In genomic region chr15:92921215-92922131, GRCh38 we compare ENCODE assay signal across 8 cellular contexts. TPM values are rescaled to one million over a fixed set of nuclear protein-coding genes. Genes with fewer than 3 reads are reported as not detected.
DNase-seq lines count a peak whose midpoint lies in the region; ATAC-seq, FAIRE-seq and TF ChIP-seq lines count a peak whose summit lies in the region.

No MANE protein-coding gene starts in this region.

- H3K4me3 ChIP-seq in keratinocyte (ENCODE audit: control insufficient read depth in 2 of 3, extremely low read depth in 1 of 3, insufficient read depth in 2 of 3, low read depth in 1 of 3, low read length in 3 of 3) (peak overlapping the region in 2 of 3 experiments; percentile 16 to 19), tibial artery (no peak overlapping the region)

- peaks cover 5% of the 10 kb centered on the region for H3K9me1 ChIP-seq in keratinocyte (ENCODE audit: control insufficient read depth, extremely low read depth, insufficient read depth, low read length)

- no peaks in the 10 kb centered on the region for H3K9me3 Mint-ChIP-seq in activated naive CD4-positive, alpha-beta T cell treated with anti-CD3 and anti-CD28 coated beads, Interleukin-2, amount 50 U/mL, for 72 hours

- H3K9ac ChIP-seq in keratinocyte (ENCODE audit: control insufficient read depth, extremely low read depth, insufficient read depth, low read length), result peak overlapping the region; percentile 71

- TF ChIP-seq POLR2A in GM18505 (IDR thresholded peaks at IDR 0.05; ENCODE audit: borderline replicate concordance, extremely low read depth, insufficient read depth, insufficient read length), result no peak

- FAIRE-seq in keratinocyte (lab: Jason Lieb, UNC), result peak; percentile 88

- H3K4me1 ChIP-seq in keratinocyte (ENCODE audit: control insufficient read depth, extremely low read depth, insufficient read depth, low read length), result peaks cover 43% of the 10 kb centered on the region
- peaks cover 6 to 86% (median 57%) of the 10 kb centered on the region in 4 donors for H3K4me1 ChIP-seq in tibial artery

- intact Hi-C loops in tibial artery (cut with DNase I; ENCODE audit: low total_unique reads), result no loop called here

- no peak overlapping the region for H2AFZ ChIP-seq in keratinocyte (ENCODE audit: control insufficient read depth, low read length)

- peak overlapping the region; percentile 79 to 81 for H3K27ac Mint-ChIP-seq in activated naive CD4-positive, alpha-beta T cell treated with anti-CD3 and anti-CD28 coated beads, Interleukin-2, amount 50 U/mL, for 72 hours

- H3K27ac ChIP-seq in keratinocyte (ENCODE audit: control insufficient read depth, insufficient read depth, low read length) (peak overlapping the region; percentile 95), tibial artery (peak overlapping the region; percentile 31 to 92)

- H3K9me3 ChIP-seq in keratinocyte (ENCODE audit: control insufficient read depth, low read depth, low read length), result no peaks in the 10 kb centered on the region
- H3K9me3 ChIP-seq in tibial artery, result no peaks in the 10 kb centered on the region

- H3K36me3 ChIP-seq in keratinocyte (ENCODE audit: control insufficient read depth in 2 of 2, extremely low read depth in 1 of 2, insufficient read depth in 2 of 2, low read length in 2 of 2) (peaks cover 23 to 37% of the 10 kb centered on the region in 2 experiments), tibial artery (peaks cover 19 to 23% (median 20%) of the 10 kb centered on the region in 3 donors)

- dilution Hi-C loops in keratinocyte (cut with MboI; ENCODE audit: extremely low pct_ligation_motif_present, low sequenced_read_pairs), result loop anchor here (25.0 kb wide), 1 partner anchor 109 kb away; no protein-coding TSS in a partner anchor

- peak overlapping the region; percentile 88 for H3K4me2 ChIP-seq in keratinocyte (ENCODE audit: control insufficient read depth, extremely low read depth, insufficient read depth, low read depth, low read length)

- DNase-seq in activated CD4-positive, CD25-positive, alpha-beta regulatory T cell (lab: John Stamatoyannopoulos, UW), result no peak
- DNase-seq in activated naive CD4-positive, alpha-beta T cell treated with anti-CD3 and anti-CD28 coated beads, Interleukin-2, amount 50 U/mL, for 72 hours (ENCODE audit: low spot score in 2 of 2), result no peak
- DNase-seq in keratinocyte (ENCODE audit: low read depth, low spot score) (peak; percentile 86), tibial artery (no peak), NCI-H82 treated with DMSO at 0.1 percent for 48 hours (lab: John Stamatoyannopoulos, UW; ENCODE audit: unreplicated experiment) (no peak)

- peaks cover 5 to 63% of the 10 kb centered on the region in 2 donors for H3K36me3 Mint-ChIP-seq in activated naive CD4-positive, alpha-beta T cell treated with anti-CD3 and anti-CD28 coated beads, Interleukin-2, amount 50 U/mL, for 72 hours

- peak; percentile 87 to 88 for ATAC-seq in activated CD4-positive, CD25-positive, alpha-beta regulatory T cell treated with anti-CD3 and anti-CD28 coated beads, Interleukin-2, amount 50 U/mL, for 24 hours
- peak; percentile 73 to 92 for ATAC-seq in activated naive CD4-positive, alpha-beta T cell treated with anti-CD3 and anti-CD28 coated beads, Interleukin-2, amount 50 U/mL, for 72 hours
- ATAC-seq in GM21723 (IDR thresholded peaks at IDR 0.05; ENCODE audit: unreplicated experiment), result no peak
- no peak for ATAC-seq in GM18505 (IDR thresholded peaks at IDR 0.05; ENCODE audit: unreplicated experiment)

- peaks cover 92% of the 10 kb centered on the region for H3K79me2 ChIP-seq in keratinocyte (ENCODE audit: control insufficient read depth, insufficient read depth, low read length)

- peaks cover 6% of the 10 kb centered on the region for H4K20me1 ChIP-seq in keratinocyte (ENCODE audit: control insufficient read depth, extremely low read depth, insufficient read depth, low read length)

- TF ChIP-seq CTCF in keratinocyte (optimal IDR thresholded peaks at IDR 0.05 in 1 of 3, IDR thresholded peaks at IDR 0.05 in 1 of 3, conservative IDR thresholded peaks at IDR 0.05 in 1 of 3; ENCODE audit: extremely low read depth in 1 of 3, insufficient read depth in 2 of 3, low read length in 3 of 3) (no peak), tibial artery (IDR thresholded peaks at IDR 0.05) (no peak)

- no peaks in the 10 kb centered on the region for H3K27me3 ChIP-seq in keratinocyte (ENCODE audit: control insufficient read depth, extremely low read depth, insufficient read depth, low read length)
- H3K27me3 ChIP-seq in tibial artery, result no peaks in the 10 kb centered on the region

RNA-seq across cellular contexts. Expression of gene CHD2, which starts 21.3 kb away (rescaled TPM):
- total RNA-seq in activated naive CD4-positive, alpha-beta T cell treated with anti-CD3 and anti-CD28 coated beads, Interleukin-2, amount 50 U/mL, for 72 hours, result 100 to 1,000 TPM; 187 to 214 TPM
- polyA plus RNA-seq in keratinocyte, result 35.3 to 62.0 TPM (median 50.8 TPM) in 3 replicates
- 361 TPM for polyA plus RNA-seq in keratinocyte (2011; ENCODE audit: low read depth)
- polyA plus RNA-seq in keratinocyte (2011; cell fraction: cytosol; rRNA removed), result 35.2 and 40.9 TPM in 2 replicates
- polyA plus RNA-seq in keratinocyte (2011; cell fraction: nucleus; rRNA removed), result 193 and 213 TPM in 2 replicates
- polyA plus RNA-seq in keratinocyte (2012; ENCODE audit: low replicate concordance), result 30.4 and 63.0 TPM in 2 replicates
- polyA minus RNA-seq in keratinocyte, result 64.5 to 125 TPM (median 70.1 TPM) in 3 replicates
- polyA minus RNA-seq in keratinocyte (2011; cell fraction: cytosol; rRNA and poly(A)+ RNA removed), result 31.3 TPM
- polyA minus RNA-seq in keratinocyte (2011; cell fraction: nucleus; rRNA and poly(A)+ RNA removed), result 143 and 290 TPM in 2 replicates

Comparison
In these comparisons a context has a peak if more than half of its experiments do, and no peak if none do; other contexts are left out.
1. ATAC-seq: peak in activated CD4-positive, CD25-positive, alpha-beta regulatory T cell treated with anti-CD3 and anti-CD28 coated beads, Interleukin-2, amount 50 U/mL, for 24 hours (2 of 2) and activated naive CD4-positive, alpha-beta T cell treated with anti-CD3 and anti-CD28 coated beads, Interleukin-2, amount 50 U/mL, for 72 hours (2 of 2); none in GM21723 (single experiment) and GM18505 (single experiment).
2. H3K4me3 ChIP-seq: peak in keratinocyte (2 of 3); none in tibial artery (0 of 2).